ENCODE assay signal across 8 cellular contexts in the genomic region with DNA sequence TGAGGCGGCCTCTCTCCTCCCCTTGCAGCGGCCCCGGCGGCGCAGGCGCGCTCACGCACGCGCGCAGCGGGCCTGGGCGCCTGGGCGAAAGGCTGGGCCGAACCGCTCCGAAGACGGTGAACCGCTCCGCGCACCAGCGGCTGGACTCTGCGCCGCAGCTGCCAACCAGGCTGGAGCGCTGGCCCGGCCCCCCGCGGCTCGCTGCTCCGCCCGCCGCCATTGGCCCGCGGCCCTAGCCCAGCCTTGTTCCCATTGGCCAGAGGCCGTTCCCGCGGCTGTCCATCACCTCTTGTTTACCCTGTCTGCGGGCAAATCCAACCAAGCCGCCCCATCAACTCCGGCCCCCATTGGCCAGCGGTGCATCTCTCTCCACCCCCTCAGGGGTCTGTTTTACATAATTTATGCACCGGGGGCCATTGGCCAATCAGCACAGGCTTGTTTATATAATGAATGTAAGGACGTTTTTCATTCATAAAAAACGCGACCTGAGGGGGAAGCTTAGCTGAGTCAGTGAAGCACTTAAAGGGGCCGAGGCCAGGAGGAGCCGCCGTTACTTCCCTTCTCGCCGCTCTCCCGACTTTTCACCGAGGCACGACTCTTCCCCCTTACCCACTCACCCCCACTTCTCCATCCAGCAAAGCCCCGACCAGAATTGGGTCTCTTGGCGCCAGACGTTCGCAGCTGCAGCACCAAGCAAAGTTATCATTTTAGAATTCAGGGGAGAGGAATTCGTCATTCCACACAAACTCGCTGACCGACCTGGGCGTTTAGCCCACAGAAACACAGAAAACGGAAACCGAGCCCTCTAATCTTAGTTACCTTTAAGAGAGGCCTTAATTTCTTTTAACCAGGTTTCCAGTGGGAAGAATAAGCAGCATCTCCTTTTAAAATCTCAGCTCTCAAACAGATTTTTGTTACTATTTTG. TPM values are rescaled to one million over a fixed set of nuclear protein-coding genes. Genes with fewer than 3 reads are reported as not detected.
A peak's percentile ranks its signal among the peaks of the same experiment; 100 is the strongest.
DNase-seq lines count a peak whose midpoint lies in the region; ATAC-seq and TF ChIP-seq lines count a peak whose summit lies in the region.

A gene (minus strand): TSS at position 149 of the 925 bp plus-strand sequence. CDS start 3,221 bp downstream, outside the sequence.

- ATAC-seq in HG03378 (IDR thresholded peaks at IDR 0.05; ENCODE audit: unreplicated experiment): peak; percentile 97

- H3K4me3 Mint-ChIP-seq in chondrocyte (ENCODE audit: unreplicated experiment): peak within 1 kb of the TSS; percentile 80

- peak; percentile 81 for TF ChIP-seq POLR2A in GM19099 (IDR thresholded peaks at IDR 0.05; ENCODE audit: extremely low read depth, insufficient read length, low read depth)

- H3K36me3 Mint-ChIP-seq in chondrocyte (ENCODE audit: low read depth): no peaks in the 10 kb centered on the region

- peaks cover 11% of the 10 kb centered on the region for H3K27me3 Mint-ChIP-seq in chondrocyte (ENCODE audit: low read depth)

- H3K4me1 Mint-ChIP-seq in chondrocyte (ENCODE audit: low read depth): peaks cover 34% of the 10 kb centered on the region

- DNase-seq in AG20443 (ENCODE audit: low spot score) (peak; percentile 98), NCI-H460 (ENCODE audit: extremely low read depth, low read depth) (peak; percentile 98), chondrocyte (ENCODE audit: low spot score) (peak; percentile 100), islet precursor cell (peak; percentile 100)
- DNase-seq in activated CD4-positive, alpha-beta T cell treated with anti-CD3 and anti-CD28 coated beads for 24 hours (ENCODE audit: low read depth in 2 of 2): peak; percentile 83 to 90
- peak; percentile 88 for DNase-seq in stimulated activated CD4-positive, alpha-beta T cell treated with anti-CD3 and anti-CD28 coated beads, Interleukin-12 subunit alpha, Interleukin-12 subunit beta, amount 100 ng/mL, for 4 hours

- TF ChIP-seq CTCF in chondrocyte (IDR thresholded peaks at IDR 0.05): no peak

- no peaks in the 10 kb centered on the region for H3K9me3 Mint-ChIP-seq in chondrocyte (ENCODE audit: low read depth)

- peak within 1 kb of the TSS; percentile 96 for H3K27ac Mint-ChIP-seq in chondrocyte (ENCODE audit: unreplicated experiment)

RNA-seq across cellular contexts. Expression of the gene that starts here (rescaled TPM):
- 51.4 and 52.3 TPM in 2 replicates for total RNA-seq in NCI-H460 (2014; rRNA removed; shearing (Covaris generic))
- polyA plus RNA-seq in NCI-H460 (2014; cell fraction: nucleus; rRNA removed): 17.5 and 21.9 TPM in 2 replicates
- total RNA-seq in chondrocyte: 20.9 to 23.1 TPM (median 22.9 TPM) in 3 replicates

Comparison
In these comparisons a context has a peak if more than half of its experiments do, and no peak if none do; other contexts are left out.
1. Peak in every context shown above with its lines: DNase-seq and ATAC-seq.